ENCODE assay signal across 1 cellular context in the genomic region with DNA sequence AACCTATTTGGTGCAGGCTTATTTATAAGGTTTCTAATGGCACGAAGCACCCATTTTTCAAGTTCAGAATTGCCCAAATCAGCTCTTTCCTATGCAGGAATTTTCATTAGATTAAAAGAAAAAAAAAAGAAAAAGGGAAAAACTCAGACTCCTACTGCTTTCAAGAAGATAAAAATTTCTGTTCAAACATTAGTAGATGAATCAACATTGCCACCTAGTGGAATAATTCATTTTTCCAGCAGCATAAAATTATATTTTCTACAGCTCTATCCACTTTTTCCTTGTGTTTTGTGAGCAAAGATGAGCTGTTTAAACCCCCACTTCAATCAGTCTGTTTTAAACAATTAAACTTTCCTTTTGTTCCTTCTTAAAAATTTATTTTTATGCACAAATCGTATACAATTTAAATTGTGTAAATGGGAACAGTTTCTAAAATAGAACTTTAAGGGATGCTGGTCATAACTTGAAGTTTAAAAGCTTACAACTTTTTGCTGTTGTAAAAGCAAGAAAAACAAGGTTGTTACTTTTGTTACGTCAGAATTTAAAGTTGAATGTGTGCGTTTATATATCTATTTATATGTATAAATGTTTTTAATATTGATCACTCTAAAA.
TF ChIP-seq lines count a peak whose summit lies in the region.

No MANE protein-coding gene starts in this region.

TF ChIP-seq in HepG2, 621 proteins besides CTCF, POLR2A, EP300 and RAD21 (continued from another document):
- TF ChIP-seq HMGXB3 (CRISPR knock-in tag; IDR thresholded peaks at IDR 0.05; ENCODE audit: borderline replicate concordance) (no peak), SP1 (IDR thresholded peaks at IDR 0.05) (no peak), SP1 (CRISPR knock-in tag; IDR thresholded peaks at IDR 0.05) (no peak)
